ENCODE assay signal across 2 cellular contexts in the genomic region with DNA sequence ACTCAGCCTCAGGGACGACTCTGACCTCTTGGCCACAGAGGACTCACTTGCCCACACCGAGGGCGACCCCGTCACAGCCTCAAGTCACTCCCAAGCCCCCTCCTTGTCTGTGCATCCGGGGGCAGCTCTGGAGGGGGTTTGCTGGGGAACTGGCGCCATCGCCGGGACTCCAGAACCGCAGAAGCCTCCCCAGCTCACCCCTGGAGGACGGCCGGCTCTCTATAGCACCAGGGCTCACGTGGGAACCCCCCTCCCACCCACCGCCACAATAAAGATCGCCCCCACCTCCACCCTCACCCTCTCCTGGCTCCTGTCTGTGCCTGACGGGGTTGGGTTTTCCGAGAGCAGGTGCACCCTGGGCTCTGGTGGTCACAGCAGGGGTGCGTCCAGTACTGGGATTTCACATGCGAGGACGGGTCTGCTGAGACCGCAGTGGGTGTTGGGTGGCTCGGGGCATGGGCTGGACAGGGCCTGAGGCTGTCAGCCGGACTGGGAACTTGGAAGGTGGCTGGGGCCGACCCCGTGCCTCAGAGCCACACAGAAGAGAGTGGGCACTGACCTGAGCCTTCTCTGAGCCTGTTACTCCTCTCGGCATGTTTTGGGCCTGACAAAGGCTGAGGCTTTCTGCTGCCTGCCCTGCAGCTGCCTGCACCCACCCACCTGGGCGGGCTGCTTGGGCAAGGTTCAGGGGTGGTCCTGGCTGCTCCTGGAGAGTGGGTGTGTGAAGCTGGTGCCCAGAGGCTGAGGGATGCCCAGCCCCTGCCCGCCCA.
TF ChIP-seq lines count a peak whose summit lies in the region.

No MANE protein-coding gene starts in this region.

TF ChIP-seq in HEK293, 187 proteins besides CTCF, POLR2A, EP300 and RAD21:
- TF ChIP-seq KLF1 (tag by site-specific recombination; IDR thresholded peaks at IDR 0.05), result peak; percentile 66
- TF ChIP-seq ZNF366 (tag by site-specific recombination; conservative IDR thresholded peaks at IDR 0.05), result no peak
- TF ChIP-seq KLF9 (tag by site-specific recombination; IDR thresholded peaks at IDR 0.05; ENCODE audit: low read depth), result no peak

TF ChIP-seq in K562, 482 proteins besides CTCF, POLR2A, EP300 and RAD21:
- TF ChIP-seq ZBTB7A (IDR thresholded peaks at IDR 0.05; ENCODE audit: borderline replicate concordance, control insufficient read depth, low read depth, low read length) (0 out of 2 replicates have a peak, but pooled peaks have one; percentile 16), RBFOX2 (IDR thresholded peaks at IDR 0.05; ENCODE audit: low read depth, low read length) (peak; percentile 39), NR3C1 (CRISPR knock-in tag; IDR thresholded peaks at IDR 0.05) (no peak), STAT5B (CRISPR knock-in tag; IDR thresholded peaks at IDR 0.05) (no peak), HDAC6 (IDR thresholded peaks at IDR 0.05; ENCODE audit: low read depth, low read length) (no peak), ZBTB49 (CRISPR knock-in tag; IDR thresholded peaks at IDR 0.05; ENCODE audit: borderline replicate concordance) (no peak), POLR2G (IDR thresholded peaks at IDR 0.05; ENCODE audit: low read depth, low read length) (peak; percentile 16; the same call in 1 of the 2 replicates), CCNT2 (IDR thresholded peaks at IDR 0.05; ENCODE audit: borderline replicate concordance, extremely low read depth, insufficient read length, low read depth, low read length) (peak; percentile 32)
- TF ChIP-seq, protein P1, sequence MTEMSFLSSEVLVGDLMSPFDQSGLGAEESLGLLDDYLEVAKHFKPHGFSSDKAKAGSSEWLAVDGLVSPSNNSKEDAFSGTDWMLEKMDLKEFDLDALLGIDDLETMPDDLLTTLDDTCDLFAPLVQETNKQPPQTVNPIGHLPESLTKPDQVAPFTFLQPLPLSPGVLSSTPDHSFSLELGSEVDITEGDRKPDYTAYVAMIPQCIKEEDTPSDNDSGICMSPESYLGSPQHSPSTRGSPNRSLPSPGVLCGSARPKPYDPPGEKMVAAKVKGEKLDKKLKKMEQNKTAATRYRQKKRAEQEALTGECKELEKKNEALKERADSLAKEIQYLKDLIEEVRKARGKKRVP (CRISPR knock-in tag; IDR thresholded peaks at IDR 0.05), result 0 out of 2 replicates have a peak, but pooled peaks have one; percentile 4
